24 cellular contexts compared by ENCODE assay signal in the genomic region with DNA sequence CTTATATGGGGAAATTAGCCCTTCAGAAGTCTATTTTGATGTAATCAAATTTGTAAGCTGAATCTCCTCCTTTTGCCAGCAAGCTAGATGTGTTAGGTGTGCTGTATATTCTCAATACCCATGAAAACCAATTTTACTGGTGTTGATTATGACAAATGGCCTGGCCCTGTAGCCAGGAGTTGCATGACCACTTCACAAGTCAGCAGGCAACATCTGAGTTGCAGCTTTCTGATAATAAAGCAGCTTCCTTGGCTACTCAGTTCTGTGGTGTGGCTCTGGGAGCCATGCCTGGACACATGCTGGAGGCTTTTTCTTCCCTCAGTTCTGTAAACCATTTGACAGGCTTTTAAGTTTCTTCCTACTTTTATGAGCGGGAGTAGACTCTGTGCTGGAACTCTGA.
DNase-seq lines count a peak whose midpoint lies in the region; ATAC-seq and TF ChIP-seq lines count a peak whose summit lies in the region.
"Had no signal": no experiment of that assay in that cellular context is flagged by ENCODE, and none has a peak within 500 bp of the region (broad histone marks: within the 10 kb centered on the region; RNA-seq: fewer than 3 reads in every experiment).

No MANE protein-coding gene starts in this region.

- H3K27ac ChIP-seq in GM23248, result no peak overlapping the region
- H3K27ac ChIP-seq: 22Rv1, HL-60, Peyer's patch, SJSA1 had no signal

- in situ Hi-C loops in GM23248 (cut with MboI), result no loop called here

- no peak overlapping the region for H3K4me3 Mint-ChIP-seq in activated T-helper 2 cell treated with anti-CD3 and anti-CD28 coated beads, Interferon-gamma antibody, Interleukin-2, Interleukin-4, amounts not matched to agents 10 μg/mL and 5 μg/mL and 100 μg/mL, durations not matched to agents 14 hours and 24 hours and 36 hours (ENCODE audit: low read depth)
- H3K4me3 Mint-ChIP-seq in endothelial cell (ENCODE audit: unreplicated experiment), result no peak overlapping the region
- H3K4me3 Mint-ChIP-seq: CD14-positive monocyte, H9, HFFc6 had no signal

- H3K27me3 ChIP-seq in GM23248 (replicated peaks; ENCODE audit: insufficient read depth), result 0 out of 2 replicates have a peak, but pooled peaks cover 9% of the 10 kb centered on the region
- H3K27me3 ChIP-seq: Peyer's patch, SJSA1 had no signal

- 0% methylated on average over 1 of the region's 1 CpG for WGBS in GM23248 (ENCODE audit: low coverage in 1 of 2, low lambda C conversion rate in 2 of 2, missing lambda C conversion rate in 2 of 2), 2 experiments

- H3K27me3 Mint-ChIP-seq in activated T-helper 2 cell treated with anti-CD3 and anti-CD28 coated beads, Interferon-gamma antibody, Interleukin-2, Interleukin-4, amounts not matched to agents 10 μg/mL and 5 μg/mL and 100 μg/mL, durations not matched to agents 14 hours and 24 hours and 36 hours (ENCODE audit: low read depth), result peaks cover 13% of the 10 kb centered on the region
- H3K27me3 Mint-ChIP-seq in endothelial cell (ENCODE audit: unreplicated experiment), result no peaks in the 10 kb centered on the region

- peaks cover 12% of the 10 kb centered on the region for H3K4me1 ChIP-seq in GM23248 (ENCODE audit: insufficient read depth)
- H3K4me1 ChIP-seq: Peyer's patch, SJSA1 had no signal

- no peaks in the 10 kb centered on the region for H3K36me3 ChIP-seq in GM23248 (ENCODE audit: low read depth)
- H3K36me3 ChIP-seq: Peyer's patch, SJSA1 had no signal

- no peaks in the 10 kb centered on the region for H3K9me3 Mint-ChIP-seq in activated T-helper 2 cell treated with anti-CD3 and anti-CD28 coated beads, Interferon-gamma antibody, Interleukin-2, Interleukin-4, amounts not matched to agents 10 μg/mL and 5 μg/mL and 100 μg/mL, durations not matched to agents 14 hours and 24 hours and 36 hours
- H3K9me3 Mint-ChIP-seq in endothelial cell (ENCODE audit: unreplicated experiment), result no peaks in the 10 kb centered on the region
- H3K9me3 Mint-ChIP-seq: H9, HFFc6 had no signal

- H3K9me2 ChIP-seq in GM23248 (ENCODE audit: insufficient read depth), result no peaks in the 10 kb centered on the region

- no peak overlapping the region for H3K9ac ChIP-seq in GM23248

- H3K36me3 Mint-ChIP-seq in activated T-helper 2 cell treated with anti-CD3 and anti-CD28 coated beads, Interferon-gamma antibody, Interleukin-2, Interleukin-4, amounts not matched to agents 10 μg/mL and 5 μg/mL and 100 μg/mL, durations not matched to agents 14 hours and 24 hours and 36 hours (ENCODE audit: low read depth), result no peaks in the 10 kb centered on the region
- no peaks in the 10 kb centered on the region for H3K36me3 Mint-ChIP-seq in endothelial cell (ENCODE audit: low read depth, unreplicated experiment)
- H3K36me3 Mint-ChIP-seq: CD14-positive monocyte had no signal

- intact Hi-C loops in activated T-helper 2 cell treated with anti-CD3 and anti-CD28 coated beads, Interferon-gamma antibody, Interleukin-2, Interleukin-4, amounts not matched to agents 10 μg/mL and 5 μg/mL and 100 μg/mL, durations not matched to agents 14 hours and 24 hours and 36 hours (cut with micrococcal nuclease), result no loop called here

- DNase-seq in DMS 273 (lab: John Stamatoyannopoulos, UW; ENCODE audit: unreplicated experiment), result peak; percentile 0
- no peak for DNase-seq in DMS 273 treated with DMSO at 0.1 percent for 48 hours (lab: John Stamatoyannopoulos, UW)
- DNase-seq in GM23248, result peak; percentile 30
- DNase-seq in amniotic epithelial cell (ENCODE audit: low read depth), result peak; percentile 15
- DNase-seq in glomerular visceral epithelial cell (ENCODE audit: extremely low spot score), result peak; percentile 35
- no peak for DNase-seq in activated T-helper 2 cell treated with anti-CD3 and anti-CD28 coated beads, Interferon-gamma antibody, Interleukin-2, Interleukin-4, amounts not matched to agents 10 μg/mL and 5 μg/mL and 100 μg/mL, durations not matched to agents 14 hours and 24 hours and 36 hours (ENCODE audit: low spot score)
- DNase-seq in endothelial cell (ENCODE audit: low spot score), result no peak
- DNase-seq: DMS79, H9, HFFc6, KBM-7, MV-4-11, NCI-H1436, NCI-H187 treated with DMSO at 0.1 percent for 48 hours, NCI-H2107, NCI-H2227 treated with DMSO at 0.1 percent for 48 hours, NCI-H524, NCI-H774, Peyer's patch had no signal

- no peak overlapping the region for H2AFZ ChIP-seq in GM23248

- H3F3A ChIP-seq in GM23248 (ENCODE audit: insufficient read depth), result peaks cover 17% of the 10 kb centered on the region; the same call in 1 of the 2 replicates

- no peak overlapping the region for H3K4me3 ChIP-seq in GM23248
- H3K4me3 ChIP-seq: Peyer's patch, SJSA1 had no signal

- H3K79me2 ChIP-seq in GM23248 (ENCODE audit: insufficient read depth), result no peaks in the 10 kb centered on the region

- H3K27ac Mint-ChIP-seq in activated T-helper 2 cell treated with anti-CD3 and anti-CD28 coated beads, Interferon-gamma antibody, Interleukin-2, Interleukin-4, amounts not matched to agents 10 μg/mL and 5 μg/mL and 100 μg/mL, durations not matched to agents 14 hours and 24 hours and 36 hours, result no peak overlapping the region
- no peak overlapping the region for H3K27ac Mint-ChIP-seq in endothelial cell (ENCODE audit: unreplicated experiment)
- H3K27ac Mint-ChIP-seq: CD14-positive monocyte, H9, HFFc6 had no signal

- H3K9me3 ChIP-seq in GM23248 (ENCODE audit: low read depth), result no peaks in the 10 kb centered on the region
- H3K9me3 ChIP-seq: Peyer's patch, SJSA1 had no signal

- H4K20me1 ChIP-seq in GM23248 (ENCODE audit: insufficient read depth), result no peaks in the 10 kb centered on the region

- no peak for TF ChIP-seq CTCF in endothelial cell (IDR thresholded peaks at IDR 0.05; ENCODE audit: unreplicated experiment)

- ATAC-seq in GM21737 (IDR thresholded peaks at IDR 0.05; ENCODE audit: unreplicated experiment), result no peak

- no peaks in the 10 kb centered on the region for H3K4me1 Mint-ChIP-seq in activated T-helper 2 cell treated with anti-CD3 and anti-CD28 coated beads, Interferon-gamma antibody, Interleukin-2, Interleukin-4, amounts not matched to agents 10 μg/mL and 5 μg/mL and 100 μg/mL, durations not matched to agents 14 hours and 24 hours and 36 hours (ENCODE audit: low read depth)
- no peaks in the 10 kb centered on the region for H3K4me1 Mint-ChIP-seq in endothelial cell (ENCODE audit: unreplicated experiment)
- H3K4me1 Mint-ChIP-seq: CD14-positive monocyte, H9 had no signal

- no peak overlapping the region for H3K4me2 ChIP-seq in GM23248 (ENCODE audit: unreplicated experiment)

Comparison
In these comparisons a context has a peak if more than half of its experiments do, and no peak if none do; other contexts are left out.
1. DNase-seq: peak in DMS 273 (single experiment), GM23248 (single experiment), amniotic epithelial cell (single experiment) and glomerular visceral epithelial cell (single experiment); none in DMS 273 treated with DMSO at 0.1 percent for 48 hours (single experiment), activated T-helper 2 cell treated with anti-CD3 and anti-CD28 coated beads, Interferon-gamma antibody, Interleukin-2, Interleukin-4, amounts not matched to agents 10 μg/mL and 5 μg/mL and 100 μg/mL, durations not matched to agents 14 hours and 24 hours and 36 hours (single experiment) and endothelial cell (single experiment).